20 cellular contexts compared by ENCODE assay signal in the genomic region with DNA sequence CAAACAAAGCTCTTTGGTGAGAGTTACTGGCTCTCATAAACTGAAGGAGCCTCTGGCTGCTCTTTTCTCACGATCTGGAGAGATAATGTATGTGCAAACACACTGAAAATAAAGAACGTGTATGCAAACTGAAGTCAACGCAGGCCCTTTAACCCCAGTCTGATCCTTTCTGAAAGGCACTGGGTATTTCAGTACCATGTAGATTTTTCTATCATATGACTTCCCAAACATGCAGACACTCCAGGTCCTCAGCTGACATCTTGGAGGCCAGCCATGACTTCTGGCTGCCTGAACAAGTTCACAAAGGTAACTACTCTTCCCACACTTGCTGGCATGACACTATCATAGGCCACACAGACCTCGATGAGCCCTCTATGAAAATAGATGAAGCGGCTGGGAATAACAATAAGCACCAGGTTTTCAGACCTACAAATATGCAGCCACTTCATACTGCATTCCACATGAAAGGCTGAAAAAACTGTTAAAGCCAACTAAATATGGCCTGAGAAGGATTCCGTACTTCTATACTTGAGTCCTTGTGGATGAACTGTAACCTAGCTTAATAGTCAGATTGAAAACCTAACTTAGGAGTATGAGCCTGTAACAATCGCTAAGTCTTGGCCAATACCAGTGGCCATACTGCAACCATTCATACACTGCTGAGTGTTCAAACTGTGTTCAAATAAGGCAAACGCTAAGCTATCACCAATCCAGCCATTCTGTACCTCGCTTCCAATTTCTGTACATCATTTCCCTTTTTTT.
A peak's percentile ranks its signal among the peaks of the same experiment; 100 is the strongest.
DNase-seq lines count a peak whose midpoint lies in the region; ATAC-seq, FAIRE-seq and TF ChIP-seq lines count a peak whose summit lies in the region.
"Had no signal": no experiment of that assay in that cellular context is flagged by ENCODE, and none has a peak within 500 bp of the region (broad histone marks: within the 10 kb centered on the region; RNA-seq: fewer than 3 reads in every experiment).

No MANE protein-coding gene starts in this region.

- H3K27me3 ChIP-seq in HAP-1 (ENCODE audit: low read depth) (no peaks in the 10 kb centered on the region), bronchial epithelial cell (ENCODE audit: control insufficient read depth, insufficient read depth, low read length) (no peaks in the 10 kb centered on the region), hepatocyte (no peaks in the 10 kb centered on the region), prostate gland (replicated peaks; ENCODE audit: insufficient read depth) (no peaks in the 10 kb centered on the region)
- H3K27me3 ChIP-seq: SJSA1 had no signal

- H4K20me1 ChIP-seq in hepatocyte (ENCODE audit: insufficient read depth, poor library complexity, severe bottlenecking) = no peaks in the 10 kb centered on the region

- H3K27ac ChIP-seq in hepatocyte = peak overlapping the region; percentile 81
- H3K27ac ChIP-seq in prostate gland = no peak overlapping the region
- H3K27ac ChIP-seq: C4-2B, parathyroid adenoma, SJSA1 had no signal

- no peak for ATAC-seq in GM21390 (IDR thresholded peaks at IDR 0.05; ENCODE audit: unreplicated experiment)
- ATAC-seq: activated naive CD4-positive, alpha-beta T cell treated with anti-CD3 and anti-CD28 coated beads, Interleukin-2, amount 50 U/mL, for 72 hours; activated T-cell treated with anti-CD3 and anti-CD28 coated beads, Interleukin-2, amount 50 U/mL, for 72 hours had no signal

- TF ChIP-seq CTCF in bronchial epithelial cell (IDR thresholded peaks at IDR 0.05; ENCODE audit: insufficient read depth, low read length, severe bottlenecking) (no peak), hepatocyte (IDR thresholded peaks at IDR 0.05; ENCODE audit: poor library complexity) (no peak), prostate gland (IDR thresholded peaks at IDR 0.05) (no peak)

- H2AFZ ChIP-seq in hepatocyte = no peak overlapping the region
- H2AFZ ChIP-seq: parathyroid adenoma had no signal

- FAIRE-seq in bronchial epithelial cell (lab: Jason Lieb, UNC) = peak; percentile 32
- FAIRE-seq: endothelial cell of umbilical vein had no signal

- whole genome bisulfite sequencing in hepatocyte (ENCODE audit: low lambda C conversion rate, missing lambda C conversion rate) = 82% methylated on average over 9 of the region's 9 CpGs
- WGBS in prostate gland = 58% methylated on average over 9 of the region's 9 CpGs

- in situ Hi-C loops in HAP-1 (cut with MboI; ENCODE audit: low sequenced_read_pairs) = no loop called here

- H3K9me3 ChIP-seq in HAP-1 (no peaks in the 10 kb centered on the region), hepatocyte (ENCODE audit: low read depth) (no peaks in the 10 kb centered on the region), prostate gland (no peaks in the 10 kb centered on the region)
- H3K9me3 ChIP-seq: SJSA1 had no signal

- H3K36me3 ChIP-seq in HAP-1 (replicated peaks) (no peaks in the 10 kb centered on the region), bronchial epithelial cell (ENCODE audit: control insufficient read depth, insufficient read depth, low read length) (no peaks in the 10 kb centered on the region), hepatocyte (replicated peaks; ENCODE audit: insufficient read depth, low read depth) (no peaks in the 10 kb centered on the region), prostate gland (no peaks in the 10 kb centered on the region)
- H3K36me3 ChIP-seq: SJSA1 had no signal

- peak overlapping the region; percentile 50 for H3K4me2 ChIP-seq in hepatocyte

- DNase-seq in HAP-1 (ENCODE audit: low spot score in 2 of 2) = peak; percentile 54 to 70
- DNase-seq in bronchial epithelial cell (ENCODE audit: low read depth) = no peak
- DNase-seq in hepatocyte (ENCODE audit: low spot score) = peak; percentile 30
- DNase-seq in prostate gland (ENCODE audit: low spot score) = peak; percentile 71
- no peak for DNase-seq in NCI-H1930 (lab: John Stamatoyannopoulos, UW)
- no peak for DNase-seq in T-helper 2 cell
- no peak for DNase-seq in DMS 273 (lab: John Stamatoyannopoulos, UW; ENCODE audit: unreplicated experiment)
- DNase-seq: activated CD8-positive, alpha-beta memory T cell treated with anti-CD3 and anti-CD28 coated beads for 24 hours; activated T-cell treated with anti-CD3 and anti-CD28 coated beads, Interleukin-2, amount 50 U/mL, for 72 hours; foreskin fibroblast; NCI-H1417 treated with DMSO at 0.1 percent for 48 hours; NCI-H526 treated with DMSO at 0.1 percent for 48 hours; stimulated activated CD8-positive, alpha-beta memory T cell treated with anti-CD3 and anti-CD28 coated beads, Interleukin-4, amount 100 ng/mL, for 48 hours; substantia nigra had no signal

- intact Hi-C loops in prostate gland (cut with DNase I) = no loop called here

- H3K4me1 ChIP-seq in HAP-1 (peaks cover 43% of the 10 kb centered on the region), hepatocyte (ENCODE audit: insufficient read depth) (peaks cover 38% of the 10 kb centered on the region), prostate gland (replicated peaks) (no peaks in the 10 kb centered on the region)
- H3K4me1 ChIP-seq: parathyroid adenoma had no signal

- H3K79me2 ChIP-seq in hepatocyte = peaks cover 70% of the 10 kb centered on the region
- H3K79me2 ChIP-seq: parathyroid adenoma had no signal

- no peak for TF ChIP-seq POLR2A in prostate gland (IDR thresholded peaks at IDR 0.05)

- H3K4me3 ChIP-seq in HAP-1 (no peak overlapping the region), bronchial epithelial cell (ENCODE audit: low read depth, low read length) (no peak overlapping the region), hepatocyte (no peak overlapping the region), prostate gland (no peak overlapping the region)
- H3K4me3 ChIP-seq: SJSA1 had no signal

- no peaks in the 10 kb centered on the region for H3K9me2 ChIP-seq in hepatocyte (replicated peaks; ENCODE audit: insufficient read depth)

Comparison
In these comparisons a context has a peak if more than half of its experiments do, and no peak if none do; other contexts are left out.
1. DNase-seq: peak in HAP-1 (2 of 2), hepatocyte (single experiment) and prostate gland (single experiment); none in bronchial epithelial cell (single experiment), NCI-H1930 (0 of 2), T-helper 2 cell (0 of 5) and DMS 273 (single experiment).